16 cellular contexts compared by ENCODE assay signal in the genomic region with DNA sequence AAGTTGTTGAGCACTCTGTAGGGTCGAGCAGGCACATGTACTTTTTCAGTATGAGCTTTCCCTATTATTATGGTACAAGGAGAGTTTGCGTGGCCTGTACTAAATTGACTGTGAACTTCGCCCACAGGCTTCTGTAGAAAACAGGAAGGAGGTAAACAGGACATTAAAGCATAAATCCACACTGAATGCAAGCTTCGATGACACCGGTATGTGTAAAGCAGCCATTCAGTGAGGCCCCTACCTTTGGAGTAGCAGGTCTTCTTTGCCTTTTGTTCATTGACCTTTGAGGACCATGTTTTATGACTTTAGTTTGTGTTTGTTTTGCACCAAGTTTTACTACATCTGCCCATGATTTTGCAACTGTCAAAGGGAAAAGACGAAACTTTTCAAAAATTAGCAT. TPM values are rescaled to one million over a fixed set of nuclear protein-coding genes. Genes with fewer than 3 reads are reported as not detected.
DNase-seq lines count a peak whose midpoint lies in the region; ATAC-seq and TF ChIP-seq lines count a peak whose summit lies in the region.
"Had no signal": no experiment of that assay in that cellular context is flagged by ENCODE, and none has a peak within 500 bp of the region (broad histone marks: within the 10 kb centered on the region; RNA-seq: fewer than 3 reads in every experiment).

No MANE protein-coding gene starts in this region.

- H3K4me1 Mint-ChIP-seq in activated CD4-positive, alpha-beta T cell treated with anti-CD3 and anti-CD28 coated beads, Interleukin-2, amount 10 ng/mL, durations not matched to agents 24 days and 14 days, result peaks cover 15% of the 10 kb centered on the region
- H3K4me1 Mint-ChIP-seq in Caco-2 (ENCODE audit: low read depth, unreplicated experiment), result no peaks in the 10 kb centered on the region
- H3K4me1 Mint-ChIP-seq in stimulated activated effector memory CD8-positive, alpha-beta T cell treated with anti-CD3 and anti-CD28 coated beads, Interleukin-12 subunit alpha, Interleukin-12 subunit beta, amount 100 ng/mL, for 72 hours, result no peaks in the 10 kb centered on the region
- H3K4me1 Mint-ChIP-seq: B cell had no signal

- no peak overlapping the region for H3K4me3 ChIP-seq in Caco-2 (ENCODE audit: low read depth, low read length)
- H3K4me3 ChIP-seq in Panc1 (ENCODE audit: low read depth in 2 of 2, low read length in 2 of 2), result no peak overlapping the region

- CTCF ChIA-PET in Caco-2 (lab: Charles Lee), result interaction anchor here (1.6 kb wide), 1 partner anchor 33 kb away, joined by 5 read pairs; no protein-coding TSS in a partner anchor
- CTCF ChIA-PET in Panc1 (lab: Charles Lee), result interaction anchor here (0.7 kb wide), 1 partner anchor 228 kb away, joined by 4 read pairs; no protein-coding TSS in a partner anchor

- DNase-seq in activated CD4-positive, alpha-beta T cell treated with anti-CD3 and anti-CD28 coated beads, Interleukin-2, amount 10 ng/mL, durations not matched to agents 24 days and 14 days, result no peak
- no peak for DNase-seq in activated CD4-positive, alpha-beta T cell treated with anti-CD3 and anti-CD28 coated beads for 48 hours
- DNase-seq in Caco-2, result no peak
- no peak for DNase-seq in Panc1 (ENCODE audit: low read depth, low spot score)
- DNase-seq in left colon, result no peak
- no peak for DNase-seq in NCI-H187 (lab: John Stamatoyannopoulos, UW)
- DNase-seq in stimulated activated effector memory CD8-positive, alpha-beta T cell treated with anti-CD3 and anti-CD28 coated beads, Interleukin-12 subunit alpha, Interleukin-12 subunit beta, amount 100 ng/mL, for 72 hours (ENCODE audit: low spot score in 2 of 2), result no peak
- DNase-seq in stimulated activated CD4-positive, alpha-beta T cell treated with anti-CD3 and anti-CD28 coated beads, Interleukin-4, amount 100 ng/mL, for 1 hour, result no peak
- DNase-seq: 8988T; ACHN; CD8-positive, alpha-beta memory T cell; DMS53; GF-D8; HCEC 1CT; IMR-90 had no signal

- H3K4me3 Mint-ChIP-seq in activated CD4-positive, alpha-beta T cell treated with anti-CD3 and anti-CD28 coated beads, Interleukin-2, amount 10 ng/mL, durations not matched to agents 24 days and 14 days, result no peak overlapping the region
- no peak overlapping the region for H3K4me3 Mint-ChIP-seq in Caco-2 (ENCODE audit: unreplicated experiment)
- H3K4me3 Mint-ChIP-seq in stimulated activated effector memory CD8-positive, alpha-beta T cell treated with anti-CD3 and anti-CD28 coated beads, Interleukin-12 subunit alpha, Interleukin-12 subunit beta, amount 100 ng/mL, for 72 hours, result no peak overlapping the region
- H3K4me3 Mint-ChIP-seq: B cell; CD8-positive, alpha-beta memory T cell had no signal

- BruUV-seq in Caco-2 (replicated peaks; lab: Mats Ljungman, UMichigan) (TSS peak; percentile 3), Panc1 (replicated peaks; lab: Mats Ljungman, UMichigan) (TSS peak; percentile 4)

- TF ChIP-seq CTCF in Caco-2 (IDR thresholded peaks at IDR 0.05; ENCODE audit: insufficient read depth in 1 of 2, low read depth in 1 of 2, low read length in 1 of 2, severe bottlenecking in 1 of 2, unreplicated experiment in 1 of 2) (no peak), Panc1 (IDR thresholded peaks at IDR 0.05) (no peak)

- ATAC-seq in Panc1, result no peak
- peak; percentile 88 for ATAC-seq in left colon
- ATAC-seq in stimulated activated effector memory CD8-positive, alpha-beta T cell treated with anti-CD3 and anti-CD28 coated beads, Interleukin-12 subunit alpha, Interleukin-12 subunit beta, amount 100 ng/mL, for 72 hours, result no peak

- H3K9me3 ChIP-seq in Caco-2 (no peaks in the 10 kb centered on the region), Panc1 (ENCODE audit: control insufficient read depth, insufficient read depth, low read depth, low read length) (no peaks in the 10 kb centered on the region)

- no peak overlapping the region for H3K27ac ChIP-seq in Panc1 (ENCODE audit: low read length)

- POLR2A ChIA-PET in Caco-2 (lab: Charles Lee), result no interaction called here
- POLR2A ChIA-PET in Panc1 (lab: Charles Lee), result no interaction called here

- in situ Hi-C loops in Panc1 (cut with HindIII; ENCODE audit: low pct_unique_long_range_greater_than_20kb, low sequenced_read_pairs), result no loop called here

- H3K36me3 Mint-ChIP-seq in activated CD4-positive, alpha-beta T cell treated with anti-CD3 and anti-CD28 coated beads, Interleukin-2, amount 10 ng/mL, durations not matched to agents 24 days and 14 days (ENCODE audit: low read depth), result peaks cover 57% of the 10 kb centered on the region
- H3K36me3 Mint-ChIP-seq in Caco-2 (ENCODE audit: insufficient read depth, unreplicated experiment), result peaks cover 68% of the 10 kb centered on the region
- no peaks in the 10 kb centered on the region for H3K36me3 Mint-ChIP-seq in stimulated activated effector memory CD8-positive, alpha-beta T cell treated with anti-CD3 and anti-CD28 coated beads, Interleukin-12 subunit alpha, Interleukin-12 subunit beta, amount 100 ng/mL, for 72 hours
- H3K36me3 Mint-ChIP-seq: CD8-positive, alpha-beta memory T cell had no signal

- H3K27me3 Mint-ChIP-seq in activated CD4-positive, alpha-beta T cell treated with anti-CD3 and anti-CD28 coated beads, Interleukin-2, amount 10 ng/mL, durations not matched to agents 24 days and 14 days, result no peaks in the 10 kb centered on the region
- H3K27me3 Mint-ChIP-seq in Caco-2 (ENCODE audit: insufficient read depth, unreplicated experiment), result no peaks in the 10 kb centered on the region
- H3K27me3 Mint-ChIP-seq: B cell; CD8-positive, alpha-beta memory T cell had no signal

- H3K36me3 ChIP-seq in Caco-2 (ENCODE audit: control insufficient read depth, insufficient read depth, low read length), result peaks cover 4% of the 10 kb centered on the region; the same call in 1 of the 2 replicates
- peaks cover 85% of the 10 kb centered on the region for H3K36me3 ChIP-seq in Panc1 (ENCODE audit: control insufficient read depth, insufficient read depth, low read length)

- no peaks in the 10 kb centered on the region for H3K9me3 Mint-ChIP-seq in activated CD4-positive, alpha-beta T cell treated with anti-CD3 and anti-CD28 coated beads, Interleukin-2, amount 10 ng/mL, durations not matched to agents 24 days and 14 days
- no peaks in the 10 kb centered on the region for H3K9me3 Mint-ChIP-seq in Caco-2 (ENCODE audit: unreplicated experiment)
- H3K9me3 Mint-ChIP-seq in stimulated activated effector memory CD8-positive, alpha-beta T cell treated with anti-CD3 and anti-CD28 coated beads, Interleukin-12 subunit alpha, Interleukin-12 subunit beta, amount 100 ng/mL, for 72 hours, result no peaks in the 10 kb centered on the region
- H3K9me3 Mint-ChIP-seq: CD8-positive, alpha-beta memory T cell had no signal

- H3K27me3 ChIP-seq in Caco-2 (replicated peaks; ENCODE audit: control insufficient read depth, insufficient read depth, low read length), result no peaks in the 10 kb centered on the region
- H3K27me3 ChIP-seq in Panc1 (ENCODE audit: control insufficient read depth, insufficient read depth, low read length), result no peaks in the 10 kb centered on the region

- peak overlapping the region; percentile 39 for H3K27ac Mint-ChIP-seq in activated CD4-positive, alpha-beta T cell treated with anti-CD3 and anti-CD28 coated beads, Interleukin-2, amount 10 ng/mL, durations not matched to agents 24 days and 14 days
- no peak overlapping the region for H3K27ac Mint-ChIP-seq in Caco-2 (ENCODE audit: unreplicated experiment)
- no peak overlapping the region for H3K27ac Mint-ChIP-seq in stimulated activated effector memory CD8-positive, alpha-beta T cell treated with anti-CD3 and anti-CD28 coated beads, Interleukin-12 subunit alpha, Interleukin-12 subunit beta, amount 100 ng/mL, for 72 hours
- H3K27ac Mint-ChIP-seq: B cell; CD8-positive, alpha-beta memory T cell had no signal

- intact Hi-C loops in activated CD4-positive, alpha-beta T cell treated with anti-CD3 and anti-CD28 coated beads, Interleukin-2, amount 10 ng/mL, durations not matched to agents 24 days and 14 days (cut with micrococcal nuclease), result no loop called here
- intact Hi-C loops in Caco-2 (cut with micrococcal nuclease; ENCODE audit: unreplicated experiment) (no loop called here), Panc1 (cut with micrococcal nuclease; ENCODE audit: unreplicated experiment) (no loop called here), left colon (cut with DNase I, micrococcal nuclease) (no loop called here)

- H3K4me1 ChIP-seq in Caco-2 (no peaks in the 10 kb centered on the region), Panc1 (ENCODE audit: control insufficient read depth, insufficient read depth, low read length) (no peaks in the 10 kb centered on the region)

RNA-seq across cellular contexts. Expression of gene MKI67, which starts 14.5 kb away (rescaled TPM):
- total RNA-seq in activated CD4-positive, alpha-beta T cell treated with anti-CD3 and anti-CD28 coated beads, Interleukin-2, amount 10 ng/mL, durations not matched to agents 24 days and 14 days, result 161 and 164 TPM in 2 replicates
- 111 and 128 TPM in 2 replicates for total RNA-seq in Caco-2 (2022)
- total RNA-seq in Panc1 (2021; ENCODE audit: unreplicated experiment), result 151 TPM
- 33.8 TPM for polyA plus RNA-seq in Panc1 (2012; ENCODE audit: insufficient read length)
- total RNA-seq in left colon, result 10 to 100 TPM; 10.8 to 39.5 TPM
